Comparison of ENCODE assay signal across 2 cellular contexts in genomic region chr10:9603972-9604371, GRCh38.
TF ChIP-seq lines count a peak whose summit lies in the region.

No MANE protein-coding gene starts in this region.

TF ChIP-seq in HepG2, 621 proteins besides CTCF, POLR2A, EP300 and RAD21 (continued from another document):
- peak; percentile 41; the same call in 1 of the 2 replicates for TF ChIP-seq MAFF (IDR thresholded peaks at IDR 0.05; ENCODE audit: low read depth, low read length)
- TF ChIP-seq KAT8 (CRISPR knock-in tag; IDR thresholded peaks at IDR 0.05): no peak

TF ChIP-seq in K562, 482 proteins besides CTCF, POLR2A, EP300 and RAD21:
- TF ChIP-seq, protein P1, sequence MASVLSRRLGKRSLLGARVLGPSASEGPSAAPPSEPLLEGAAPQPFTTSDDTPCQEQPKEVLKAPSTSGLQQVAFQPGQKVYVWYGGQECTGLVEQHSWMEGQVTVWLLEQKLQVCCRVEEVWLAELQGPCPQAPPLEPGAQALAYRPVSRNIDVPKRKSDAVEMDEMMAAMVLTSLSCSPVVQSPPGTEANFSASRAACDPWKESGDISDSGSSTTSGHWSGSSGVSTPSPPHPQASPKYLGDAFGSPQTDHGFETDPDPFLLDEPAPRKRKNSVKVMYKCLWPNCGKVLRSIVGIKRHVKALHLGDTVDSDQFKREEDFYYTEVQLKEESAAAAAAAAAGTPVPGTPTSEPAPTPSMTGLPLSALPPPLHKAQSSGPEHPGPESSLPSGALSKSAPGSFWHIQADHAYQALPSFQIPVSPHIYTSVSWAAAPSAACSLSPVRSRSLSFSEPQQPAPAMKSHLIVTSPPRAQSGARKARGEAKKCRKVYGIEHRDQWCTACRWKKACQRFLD (CRISPR knock-in tag; IDR thresholded peaks at IDR 0.05): no peak
- TF ChIP-seq SOX6 (IDR thresholded peaks at IDR 0.05) (no peak), POLR2H (tag; IDR thresholded peaks at IDR 0.05; ENCODE audit: low read depth) (no peak), MAFF (IDR thresholded peaks at IDR 0.05; ENCODE audit: low read length) (0 out of 2 replicates have a peak, but pooled peaks have one; percentile 2), ZNF316 (IDR thresholded peaks at IDR 0.05) (peak; percentile 51; the same call in 1 of the 2 replicates), CREB3L1 (IDR thresholded peaks at IDR 0.05; ENCODE audit: borderline replicate concordance, low read depth) (no peak)
